ENCODE assay signal across 1 cellular context in genomic region chr3:155861476-155862183, GRCh38.
TF ChIP-seq lines count a peak whose summit lies in the region.

No MANE protein-coding gene starts in this region.

TF ChIP-seq in GM23338, 12 proteins besides CTCF, POLR2A, EP300 and RAD21 (continued from another document):
- TF ChIP-seq REST (IDR thresholded peaks at IDR 0.05; ENCODE audit: unreplicated experiment), result no peak
